ENCODE assay signal across 8 cellular contexts in genomic region chr7:71026-71425, GRCh38.
DNase-seq lines count a peak whose midpoint lies in the region; ATAC-seq and TF ChIP-seq lines count a peak whose summit lies in the region.
"Not testable (repeated sequence)": the region's sequence is repeated elsewhere in the genome, so short reads cannot be mapped to it uniquely, and the experiment has no call there.

No MANE protein-coding gene starts in this region.

- not testable (repeated sequence) for H3K27ac Mint-ChIP-seq in MCF 10A (ENCODE audit: low read depth, unreplicated experiment)

- H4K8ac ChIP-seq in mesenchymal stem cell (ENCODE audit: low read length), result not testable (repeated sequence)

- not testable (repeated sequence) for TF ChIP-seq CTCF in MCF 10A (IDR thresholded peaks at IDR 0.05; ENCODE audit: unreplicated experiment); gastrocnemius medialis (IDR thresholded peaks at IDR 0.05 in 4 of 5, conservative IDR thresholded peaks at IDR 0.05 in 1 of 5); upper lobe of right lung (IDR thresholded peaks at IDR 0.05)

- H2BK120ac ChIP-seq in mesenchymal stem cell (ENCODE audit: low read depth, low read length), result not testable (repeated sequence)

- H2AK5ac ChIP-seq in mesenchymal stem cell (ENCODE audit: low read length, severe bottlenecking), result not testable (repeated sequence)

- not testable (repeated sequence) for H3K4me3 ChIP-seq in BLaER1 treated with 17β-estradiol and CSF1 and Interleukin-3, amounts not matched to agents 10 nM and 100 nM; mesenchymal stem cell (ENCODE audit: insufficient read depth in 1 of 2, low read depth in 1 of 2, low read length in 2 of 2); gastrocnemius medialis; upper lobe of right lung

- CTCF ChIA-PET in MCF 10A (lab: Yijun Ruan, JAX), result not testable (repeated sequence)

- not testable (repeated sequence) for H3K27me3 Mint-ChIP-seq in MCF 10A (ENCODE audit: insufficient read depth, unreplicated experiment)

- not testable (repeated sequence) for H2BK12ac ChIP-seq in mesenchymal stem cell (ENCODE audit: low read length in 2 of 2)

- not testable (repeated sequence) for H3K36me3 ChIP-seq in BLaER1 treated with 17β-estradiol and CSF1 and Interleukin-3, amounts not matched to agents 10 nM and 100 nM; mesenchymal stem cell (ENCODE audit: control insufficient read depth in 1 of 2, insufficient read depth in 2 of 2, low read depth in 1 of 2, low read length in 2 of 2); gastrocnemius medialis; upper lobe of right lung

- BruUV-seq in MCF 10A (replicated peaks; lab: Mats Ljungman, UMichigan), result not testable (repeated sequence)

- H3K9me3 ChIP-seq in BLaER1 treated with 17β-estradiol and CSF1 and Interleukin-3, amounts not matched to agents 10 nM and 100 nM (replicated peaks in 1 of 11); mesenchymal stem cell (ENCODE audit: control insufficient read depth, low read length); gastrocnemius medialis; upper lobe of right lung: not testable (repeated sequence)

- H2BK15ac ChIP-seq in mesenchymal stem cell (ENCODE audit: low read depth, poor library complexity, severe bottlenecking), result not testable (repeated sequence)

- H3K4me3 Mint-ChIP-seq in MCF 10A (ENCODE audit: unreplicated experiment), result not testable (repeated sequence)

- intact Hi-C loops in MCF 10A (cut with micrococcal nuclease); left cardiac atrium (cut with DNase I); gastrocnemius medialis (cut with DNase I; ENCODE audit: low total_unique reads); upper lobe of right lung (cut with DNase I): not testable (repeated sequence)

- not testable (repeated sequence) for TF ChIP-seq POLR2A in gastrocnemius medialis (IDR thresholded peaks at IDR 0.05)

- H3K4me2 ChIP-seq in BLaER1 treated with 17β-estradiol and CSF1 and Interleukin-3, amounts not matched to agents 10 nM and 100 nM, result peak overlapping the region; percentile 26 to 53 (median 37); a peak in 13 of 22 replicates
- not testable (repeated sequence) for H3K4me2 ChIP-seq in mesenchymal stem cell (ENCODE audit: low read length, poor library complexity, severe bottlenecking)

- POLR2A ChIA-PET in MCF 10A (lab: Yijun Ruan, JAX), result not testable (repeated sequence)

- not testable (repeated sequence) for H2BK5ac ChIP-seq in mesenchymal stem cell (ENCODE audit: low read depth, low read length, poor library complexity, severe bottlenecking)

- 90% methylated on average over 2 of the region's 6 CpGs for WGBS in mesenchymal stem cell

- not testable (repeated sequence) for H3K4me1 Mint-ChIP-seq in MCF 10A (ENCODE audit: insufficient read depth, unreplicated experiment)

- H2AFZ ChIP-seq in mesenchymal stem cell (ENCODE audit: low read depth, low read length), result not testable (repeated sequence)

- ATAC-seq in left cardiac atrium (peak; percentile 64 to 72), gastrocnemius medialis (peak; percentile 46 to 56), upper lobe of right lung (peak; percentile 11)

- H3K9ac ChIP-seq in BLaER1 treated with 17β-estradiol and CSF1 and Interleukin-3, amounts not matched to agents 10 nM and 100 nM; mesenchymal stem cell (ENCODE audit: low read length): not testable (repeated sequence)

- H3K14ac ChIP-seq in mesenchymal stem cell (ENCODE audit: low read length in 2 of 2), result not testable (repeated sequence)

- not testable (repeated sequence) for H3K18ac ChIP-seq in mesenchymal stem cell (ENCODE audit: low read depth in 1 of 2, low read length in 2 of 2)

- not testable (repeated sequence) for H3K36me3 Mint-ChIP-seq in MCF 10A (ENCODE audit: insufficient read depth, unreplicated experiment)

- H3K4ac ChIP-seq in mesenchymal stem cell (ENCODE audit: low read depth in 1 of 2, low read length in 2 of 2), result not testable (repeated sequence)

- H3K4me1 ChIP-seq in BLaER1 treated with 17β-estradiol and CSF1 and Interleukin-3, amounts not matched to agents 10 nM and 100 nM, result peaks cover 41 to 69% (median 63%) of the 10 kb centered on the region in 10 experiments
- H3K4me1 ChIP-seq in mesenchymal stem cell (ENCODE audit: control insufficient read depth, insufficient read depth, low read depth, low read length); gastrocnemius medialis; upper lobe of right lung: not testable (repeated sequence)

- in situ Hi-C loops in gastrocnemius medialis (cut with MboI; ENCODE audit: low sequenced_read_pairs in 4 of 4), result not testable (repeated sequence)

- not testable (repeated sequence) for H4K20me1 ChIP-seq in BLaER1 treated with 17β-estradiol and CSF1 and Interleukin-3, amounts not matched to agents 10 nM and 100 nM

- H3K79me1 ChIP-seq in mesenchymal stem cell (replicated peaks; ENCODE audit: low read length, poor library complexity, severe bottlenecking), result not testable (repeated sequence)

- not testable (repeated sequence) for H4K91ac ChIP-seq in mesenchymal stem cell (ENCODE audit: low read length)

- DNase-seq in RPMI7951 (ENCODE audit: low read depth) (peak; percentile 87), MCF 10A (ENCODE audit: unreplicated experiment) (peak; percentile 29), fibroblast of peridontal ligament (ENCODE audit: extremely low read depth) (peak; percentile 78), left cardiac atrium (peak; percentile 82), mesenchymal stem cell (peak; percentile 50), gastrocnemius medialis (peak; percentile 29 to 59), upper lobe of right lung (peak; percentile 49)

- not testable (repeated sequence) for H3K27me3 ChIP-seq in BLaER1 treated with 17β-estradiol and CSF1 and Interleukin-3, amounts not matched to agents 10 nM and 100 nM; mesenchymal stem cell (ENCODE audit: control insufficient read depth in 1 of 2, insufficient read depth in 1 of 2, low read length in 2 of 2); gastrocnemius medialis; upper lobe of right lung

- H3K27ac ChIP-seq in BLaER1 treated with 17β-estradiol and CSF1 and Interleukin-3, amounts not matched to agents 10 nM and 100 nM; mesenchymal stem cell (ENCODE audit: low read length, poor library complexity, severe bottlenecking); gastrocnemius medialis; upper lobe of right lung: not testable (repeated sequence)

- not testable (repeated sequence) for H3K9me3 Mint-ChIP-seq in MCF 10A (ENCODE audit: unreplicated experiment)

- H3K23ac ChIP-seq in mesenchymal stem cell (ENCODE audit: low read length in 2 of 2), result not testable (repeated sequence)

Comparison
In these comparisons a context has a peak if more than half of its experiments do, and no peak if none do; other contexts are left out.
1. DNase-seq: peak in every context shown above with its lines; median percentile 87 in RPMI7951; 82 in left cardiac atrium; 78 in fibroblast of peridontal ligament; 50 in mesenchymal stem cell; 49 in upper lobe of right lung; 44 in gastrocnemius medialis; 29 in MCF 10A.
2. ATAC-seq: peak in every context shown above with its lines; median percentile 68 in left cardiac atrium; 51 in gastrocnemius medialis; 11 in upper lobe of right lung.